Comparison of ENCODE assay signal across 14 cellular contexts in the genomic region with DNA sequence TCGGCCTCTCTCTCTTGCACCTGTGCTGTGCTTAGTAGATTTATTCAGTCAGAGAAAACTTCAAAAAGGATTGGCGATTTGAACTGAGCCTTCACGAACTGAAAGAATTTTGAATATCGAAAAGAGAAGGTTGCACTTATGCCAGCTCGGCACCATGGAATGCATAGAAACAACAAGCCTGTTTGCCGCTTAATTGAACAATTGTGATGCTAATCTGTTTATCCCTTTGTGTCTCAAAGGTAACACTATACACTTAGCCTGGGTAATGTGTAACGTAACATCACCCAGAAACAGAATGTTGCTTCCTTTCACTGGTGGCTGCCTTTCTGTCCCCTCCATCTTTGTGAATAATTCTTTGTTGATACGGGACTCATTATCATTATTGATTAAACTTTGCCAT.
DNase-seq lines count a peak whose midpoint lies in the region; ATAC-seq, FAIRE-seq and TF ChIP-seq lines count a peak whose summit lies in the region.
"Had no signal": no experiment of that assay in that cellular context is flagged by ENCODE, and none has a peak within 500 bp of the region (broad histone marks: within the 10 kb centered on the region; RNA-seq: fewer than 3 reads in every experiment).

No MANE protein-coding gene starts in this region.

- peak; percentile 39 for DNase-seq in astrocyte (ENCODE audit: low read depth)
- peak; percentile 63 for DNase-seq in retinal pigment epithelial cell (ENCODE audit: low read depth)
- no peak for DNase-seq in activated CD4-positive, alpha-beta T cell treated with anti-CD3 and anti-CD28 coated beads, Interleukin-2, amount 10 ng/mL, durations not matched to agents 24 days and 14 days
- DNase-seq in NCI-H1694 (lab: John Stamatoyannopoulos, UW), result no peak
- DNase-seq in right lobe of liver, result no peak
- no peak for DNase-seq in CD8-positive, alpha-beta memory T cell
- DNase-seq: CD8-positive, alpha-beta T cell; Karpas-422; NCI-H1930; NCI-H524; NK-92 treated with Interleukin-12 subunit alpha and Interleukin-12 subunit beta, amount 100 ng/mL, for 24 hours had no signal

- H3K4me2 ChIP-seq in astrocyte (ENCODE audit: low read length), result peak overlapping the region; percentile 49

- CTCF ChIA-PET in CD8-positive, alpha-beta memory T cell (lab: Charles Lee), result no interaction called here

- H3K4me3 ChIP-seq in HUES6 (ENCODE audit: low read depth, low read length) (no peak overlapping the region), astrocyte (ENCODE audit: insufficient read depth, low read depth, low read length) (no peak overlapping the region), iPS-18a (ENCODE audit: low read length) (peak overlapping the region; percentile 45), retinal pigment epithelial cell (ENCODE audit: low read length) (no peak overlapping the region), right lobe of liver (no peak overlapping the region)
- H3K4me3 ChIP-seq in CD8-positive, alpha-beta memory T cell (ENCODE audit: low read length), result no peak overlapping the region

- H3K9ac ChIP-seq in HUES6 (ENCODE audit: low read length) (peak overlapping the region; percentile 14), astrocyte (ENCODE audit: low read length) (no peak overlapping the region), iPS-18a (ENCODE audit: low read length) (peak overlapping the region; percentile 9)

- intact Hi-C loops in activated CD4-positive, alpha-beta T cell treated with anti-CD3 and anti-CD28 coated beads, Interleukin-2, amount 10 ng/mL, durations not matched to agents 24 days and 14 days (cut with micrococcal nuclease), result no loop called here
- intact Hi-C loops in right lobe of liver (cut with DNase I), result no loop called here

- no peak for FAIRE-seq in astrocyte (lab: Jason Lieb, UNC)

- H3K9me3 ChIP-seq in HUES6 (ENCODE audit: control insufficient read depth, insufficient read depth, low read depth, low read length) (no peaks in the 10 kb centered on the region), astrocyte (ENCODE audit: insufficient read depth, low read depth, low read length) (no peaks in the 10 kb centered on the region), iPS-18a (ENCODE audit: control insufficient read depth, low read depth, low read length) (no peaks in the 10 kb centered on the region), right lobe of liver (no peaks in the 10 kb centered on the region)
- H3K9me3 ChIP-seq in CD8-positive, alpha-beta memory T cell (ENCODE audit: low read length), result no peaks in the 10 kb centered on the region

- no peaks in the 10 kb centered on the region for H3K27me3 ChIP-seq in HUES6 (ENCODE audit: control insufficient read depth, insufficient read depth, low read length)
- no peaks in the 10 kb centered on the region for H3K27me3 ChIP-seq in astrocyte (ENCODE audit: insufficient read depth, low read length)
- no peaks in the 10 kb centered on the region for H3K27me3 ChIP-seq in iPS-18a (ENCODE audit: control insufficient read depth, insufficient read depth, low read length)
- no peaks in the 10 kb centered on the region for H3K27me3 ChIP-seq in right lobe of liver
- no peaks in the 10 kb centered on the region for H3K27me3 ChIP-seq in CD8-positive, alpha-beta memory T cell (ENCODE audit: insufficient read depth, low read length, poor library complexity, severe bottlenecking)

- H3K4me1 Mint-ChIP-seq in astrocyte (ENCODE audit: low read depth, unreplicated experiment), result peaks cover 20% of the 10 kb centered on the region
- no peaks in the 10 kb centered on the region for H3K4me1 Mint-ChIP-seq in activated CD4-positive, alpha-beta T cell treated with anti-CD3 and anti-CD28 coated beads, Interleukin-2, amount 10 ng/mL, durations not matched to agents 24 days and 14 days
- no peaks in the 10 kb centered on the region for H3K4me1 Mint-ChIP-seq in CD8-positive, alpha-beta memory T cell

- no peaks in the 10 kb centered on the region for H3K36me3 Mint-ChIP-seq in astrocyte (ENCODE audit: low read depth, unreplicated experiment)
- H3K36me3 Mint-ChIP-seq in activated CD4-positive, alpha-beta T cell treated with anti-CD3 and anti-CD28 coated beads, Interleukin-2, amount 10 ng/mL, durations not matched to agents 24 days and 14 days (ENCODE audit: low read depth), result no peaks in the 10 kb centered on the region
- H3K36me3 Mint-ChIP-seq in CD8-positive, alpha-beta memory T cell, result no peaks in the 10 kb centered on the region
- H3K36me3 Mint-ChIP-seq: CD8-positive, alpha-beta T cell had no signal

- no peaks in the 10 kb centered on the region for H3K9me3 Mint-ChIP-seq in astrocyte (ENCODE audit: unreplicated experiment)
- H3K9me3 Mint-ChIP-seq in activated CD4-positive, alpha-beta T cell treated with anti-CD3 and anti-CD28 coated beads, Interleukin-2, amount 10 ng/mL, durations not matched to agents 24 days and 14 days, result no peaks in the 10 kb centered on the region
- no peaks in the 10 kb centered on the region for H3K9me3 Mint-ChIP-seq in CD8-positive, alpha-beta memory T cell
- H3K9me3 Mint-ChIP-seq: CD8-positive, alpha-beta T cell had no signal

- no peaks in the 10 kb centered on the region for H3K36me3 ChIP-seq in HUES6 (ENCODE audit: control insufficient read depth, insufficient read depth, low read length)
- no peaks in the 10 kb centered on the region for H3K36me3 ChIP-seq in astrocyte (ENCODE audit: insufficient read depth, low read length)
- H3K36me3 ChIP-seq in iPS-18a (ENCODE audit: control insufficient read depth, low read depth, low read length), result no peaks in the 10 kb centered on the region
- no peaks in the 10 kb centered on the region for H3K36me3 ChIP-seq in right lobe of liver
- H3K36me3 ChIP-seq in CD8-positive, alpha-beta memory T cell (ENCODE audit: insufficient read depth, low read length), result no peaks in the 10 kb centered on the region

- POLR2A ChIA-PET in CD8-positive, alpha-beta memory T cell (lab: Charles Lee), result no interaction called here

- peak overlapping the region; percentile 48; the same call in 1 of the 2 replicates for H3K27ac ChIP-seq in HUES6 (ENCODE audit: low read depth, low read length)
- no peak overlapping the region for H3K27ac ChIP-seq in astrocyte (ENCODE audit: low read depth, low read length)
- H3K27ac ChIP-seq in iPS-18a (ENCODE audit: low read length), result no peak overlapping the region
- no peak overlapping the region for H3K27ac ChIP-seq in right lobe of liver
- no peak overlapping the region for H3K27ac ChIP-seq in CD8-positive, alpha-beta memory T cell (ENCODE audit: low read depth, low read length)

- TF ChIP-seq CTCF in astrocyte (IDR thresholded peaks at IDR 0.05; ENCODE audit: insufficient read depth, low read depth, low read length) (no peak), retinal pigment epithelial cell (conservative IDR thresholded peaks at IDR 0.05; ENCODE audit: low read depth, low read length) (no peak), right lobe of liver (IDR thresholded peaks at IDR 0.05) (no peak)

- peaks cover 35% of the 10 kb centered on the region for H3K4me1 ChIP-seq in HUES6 (ENCODE audit: control insufficient read depth, insufficient read depth, low read length)
- H3K4me1 ChIP-seq in astrocyte (ENCODE audit: insufficient read depth, low read length), result peaks cover 22% of the 10 kb centered on the region
- peaks cover 32% of the 10 kb centered on the region for H3K4me1 ChIP-seq in iPS-18a (ENCODE audit: control insufficient read depth, low read depth, low read length)
- peaks cover 0 to 37% (median 12%) of the 10 kb centered on the region in 4 donors for H3K4me1 ChIP-seq in right lobe of liver
- no peaks in the 10 kb centered on the region for H3K4me1 ChIP-seq in CD8-positive, alpha-beta memory T cell (ENCODE audit: insufficient read depth, low read length)

- no peak overlapping the region for H3K27ac Mint-ChIP-seq in astrocyte (ENCODE audit: unreplicated experiment)
- no peak overlapping the region for H3K27ac Mint-ChIP-seq in activated CD4-positive, alpha-beta T cell treated with anti-CD3 and anti-CD28 coated beads, Interleukin-2, amount 10 ng/mL, durations not matched to agents 24 days and 14 days
- no peak overlapping the region for H3K27ac Mint-ChIP-seq in CD8-positive, alpha-beta memory T cell
- H3K27ac Mint-ChIP-seq: CD8-positive, alpha-beta T cell had no signal

- H3K27me3 Mint-ChIP-seq in astrocyte (ENCODE audit: low read depth, unreplicated experiment), result no peaks in the 10 kb centered on the region
- no peaks in the 10 kb centered on the region for H3K27me3 Mint-ChIP-seq in activated CD4-positive, alpha-beta T cell treated with anti-CD3 and anti-CD28 coated beads, Interleukin-2, amount 10 ng/mL, durations not matched to agents 24 days and 14 days
- peaks cover 4 to 9% of the 10 kb centered on the region in 2 donors for H3K27me3 Mint-ChIP-seq in CD8-positive, alpha-beta memory T cell

- no peaks in the 10 kb centered on the region for H3K79me2 ChIP-seq in astrocyte (ENCODE audit: insufficient read depth, low read length)

- WGBS in right lobe of liver (ENCODE audit: insufficient coverage, low coverage, low lambda C conversion rate, missing lambda C conversion rate), result 84% methylated on average over 6 of the region's 8 CpGs

- H4K20me1 ChIP-seq in astrocyte (ENCODE audit: insufficient read depth, low read length), result no peaks in the 10 kb centered on the region

- no peak overlapping the region for H3K4me3 Mint-ChIP-seq in astrocyte (ENCODE audit: unreplicated experiment)
- no peak overlapping the region for H3K4me3 Mint-ChIP-seq in activated CD4-positive, alpha-beta T cell treated with anti-CD3 and anti-CD28 coated beads, Interleukin-2, amount 10 ng/mL, durations not matched to agents 24 days and 14 days
- no peak overlapping the region for H3K4me3 Mint-ChIP-seq in CD8-positive, alpha-beta memory T cell
- H3K4me3 Mint-ChIP-seq: CD8-positive, alpha-beta T cell had no signal

- TF ChIP-seq POLR2A in right lobe of liver (IDR thresholded peaks at IDR 0.05), result no peak

- ATAC-seq in right lobe of liver, result no peak
- ATAC-seq: CD8-positive, alpha-beta T cell; HCT116 had no signal

- peak overlapping the region; percentile 37 for H2AFZ ChIP-seq in astrocyte (ENCODE audit: low read depth, low read length)

Comparison
In these comparisons a context has a peak if more than half of its experiments do, and no peak if none do; other contexts are left out.
1. DNase-seq: peak in astrocyte (single experiment) and retinal pigment epithelial cell (single experiment); none in activated CD4-positive, alpha-beta T cell treated with anti-CD3 and anti-CD28 coated beads, Interleukin-2, amount 10 ng/mL, durations not matched to agents 24 days and 14 days (single experiment), NCI-H1694 (single experiment), right lobe of liver (0 of 3) and CD8-positive, alpha-beta memory T cell (0 of 5).